Comparison of ENCODE assay signal across 26 cellular contexts in genomic region chr14:77659822-77660221, GRCh38. TPM values are rescaled to one million over a fixed set of nuclear protein-coding genes. Genes with fewer than 3 reads are reported as not detected.
A peak's percentile ranks its signal among the peaks of the same experiment; 100 is the strongest.
DNase-seq lines count a peak whose midpoint lies in the region; ATAC-seq, FAIRE-seq and TF ChIP-seq lines count a peak whose summit lies in the region.
"Had no signal": no experiment of that assay in that cellular context is flagged by ENCODE, and none has a peak within 500 bp of the region (broad histone marks: within the 10 kb centered on the region; RNA-seq: fewer than 3 reads in every experiment).

No MANE protein-coding gene starts in this region.

- H3K4ac ChIP-seq in mesenchymal stem cell (ENCODE audit: low read depth in 1 of 2, low read length in 2 of 2) = no peak overlapping the region

- H3K36me3 ChIP-seq in right lobe of liver (no peaks in the 10 kb centered on the region), HepG2 (replicated peaks in 1 of 2; ENCODE audit: control insufficient read depth in 1 of 2, insufficient read depth in 2 of 2, low read length in 2 of 2) (no peaks in the 10 kb centered on the region), mesenchymal stem cell (ENCODE audit: control insufficient read depth in 1 of 2, insufficient read depth in 2 of 2, low read depth in 1 of 2, low read length in 2 of 2) (no peaks in the 10 kb centered on the region)
- H3K36me3 ChIP-seq: HAP-1, vagina had no signal

- H3K79me2 ChIP-seq in HepG2 (ENCODE audit: insufficient read depth, low read length) = no peaks in the 10 kb centered on the region
- H3K79me2 ChIP-seq: parathyroid adenoma had no signal

- no peak overlapping the region for H4K91ac ChIP-seq in mesenchymal stem cell (ENCODE audit: low read length)

- no peaks in the 10 kb centered on the region for H3K79me1 ChIP-seq in mesenchymal stem cell (replicated peaks; ENCODE audit: low read length, poor library complexity, severe bottlenecking)

- no peaks in the 10 kb centered on the region for H3K36me3 Mint-ChIP-seq in T-helper 2 cell treated with Interferon-gamma antibody and Interleukin-4, amounts not matched to agents 5 μg/mL and 100 μg/mL, for 36 hours (ENCODE audit: low read depth)

- no peak for TF ChIP-seq CTCF in right lobe of liver (IDR thresholded peaks at IDR 0.05)
- no peak for TF ChIP-seq CTCF in HepG2 (CRISPR knock-in tag; IDR thresholded peaks at IDR 0.05)
- TF ChIP-seq CTCF in omental fat pad (IDR thresholded peaks at IDR 0.05) = no peak

- H3K4me3 Mint-ChIP-seq in T-helper 2 cell treated with Interferon-gamma antibody and Interleukin-4, amounts not matched to agents 5 μg/mL and 100 μg/mL, for 36 hours = no peak overlapping the region
- H3K4me3 Mint-ChIP-seq: activated CD4-positive, alpha-beta T cell treated with anti-CD3 and anti-CD28 coated beads, Interleukin-2, amount 10 ng/mL, durations not matched to agents 7 days and 5 days; CD4-positive, alpha-beta T cell; central memory CD8-positive, alpha-beta T cell had no signal

- no peak overlapping the region for H3K23ac ChIP-seq in mesenchymal stem cell (ENCODE audit: low read length in 2 of 2)

- peak in 3 of 4 donors; percentile 36 to 41 (median 38) for ATAC-seq in right lobe of liver
- no peak for ATAC-seq in HepG2
- ATAC-seq in omental fat pad (ENCODE audit: low FRiP score) = no peak
- no peak for ATAC-seq in GM21737 (IDR thresholded peaks at IDR 0.05; ENCODE audit: unreplicated experiment)
- no peak for ATAC-seq in GM19455 (IDR thresholded peaks at IDR 0.05; ENCODE audit: unreplicated experiment)
- ATAC-seq: A549, SK-N-SH treated with all-trans-retinoic acid at 6 μM for 48 hours had no signal

- H2BK15ac ChIP-seq in mesenchymal stem cell (ENCODE audit: low read depth, poor library complexity, severe bottlenecking) = no peak overlapping the region

- in situ Hi-C loops in HepG2 (cut with HindIII; ENCODE audit: extremely low pct_ligation_motif_present, low pct_unique_long_range_greater_than_20kb) = loop anchor here (5.0 kb wide), 2 partner anchors 47 to 157 kb away; partner anchors contain the start of genes ALKBH1 and SLIRP

- no peak overlapping the region for H2BK12ac ChIP-seq in mesenchymal stem cell (ENCODE audit: low read length in 2 of 2)

- H3K27ac ChIP-seq in right lobe of liver (no peak overlapping the region), HepG2 (ENCODE audit: extremely low read length, insufficient read depth, low read length) (no peak overlapping the region), mesenchymal stem cell (ENCODE audit: low read length, poor library complexity, severe bottlenecking) (no peak overlapping the region)
- H3K27ac ChIP-seq: A549, parathyroid adenoma, vagina had no signal

- no peak for FAIRE-seq in HepG2 (lab: Jason Lieb, UNC)
- FAIRE-seq: A549, RCC 7860, TTC549 had no signal

- 57% methylated on average over 2 of the region's 2 CpGs for WGBS in right lobe of liver (ENCODE audit: insufficient coverage, low coverage, low lambda C conversion rate, missing lambda C conversion rate)
- 0% methylated on average over 2 of the region's 2 CpGs for WGBS in HepG2 (ENCODE audit: low lambda C conversion rate)
- WGBS in mesenchymal stem cell = 80% methylated on average over 1 of the region's 2 CpGs

- intact Hi-C loops in right lobe of liver (cut with DNase I) (loop anchor here in 1 of 2 donors (10.0 kb wide), 1 partner anchor 165 kb away; no protein-coding TSS in a partner anchor), HepG2 (cut with micrococcal nuclease; ENCODE audit: unreplicated experiment) (no loop called here)

- BruUV-seq in HepG2 (replicated peaks; lab: Mats Ljungman, UMichigan) = no TSS peak

- H4K20me1 ChIP-seq in HepG2 (ENCODE audit: insufficient read depth, low read length) = no peaks in the 10 kb centered on the region

- CTCF ChIA-PET in HepG2 (lab: Yijun Ruan, JAX; ENCODE audit: low intra/inter-chr PET ratio, low total read pairs) = no interaction called here

- H3K4me2 ChIP-seq in HepG2 (ENCODE audit: low read depth, low read length) (no peak overlapping the region), mesenchymal stem cell (ENCODE audit: low read length, poor library complexity, severe bottlenecking) (no peak overlapping the region)
- H3K4me2 ChIP-seq: A549 had no signal

- H3K4me1 ChIP-seq in right lobe of liver (no peaks in the 10 kb centered on the region), HepG2 (ENCODE audit: insufficient read depth, low read length) (peaks cover 17% of the 10 kb centered on the region), mesenchymal stem cell (ENCODE audit: control insufficient read depth, insufficient read depth, low read depth, low read length) (peaks cover 4% of the 10 kb centered on the region)
- H3K4me1 ChIP-seq: A549, parathyroid adenoma, vagina had no signal

- TF ChIP-seq EP300 in HepG2 (IDR thresholded peaks at IDR 0.05; ENCODE audit: low read depth in 2 of 2, low read length in 2 of 2) (no peak), HepG2 (CRISPR knock-in tag; IDR thresholded peaks at IDR 0.05; ENCODE audit: borderline replicate concordance) (no peak)

- H3K14ac ChIP-seq in mesenchymal stem cell (ENCODE audit: low read length in 2 of 2) = no peak overlapping the region

- H3K27ac Mint-ChIP-seq in T-helper 2 cell treated with Interferon-gamma antibody and Interleukin-4, amounts not matched to agents 5 μg/mL and 100 μg/mL, for 36 hours = no peak overlapping the region
- H3K27ac Mint-ChIP-seq: activated CD4-positive, alpha-beta T cell treated with anti-CD3 and anti-CD28 coated beads, Interleukin-2, amount 10 ng/mL, durations not matched to agents 7 days and 5 days; CD4-positive, alpha-beta T cell had no signal

- POLR2A ChIA-PET in HepG2 (lab: Yijun Ruan, JAX) = no interaction called here

- H3K9ac ChIP-seq in HepG2 (ENCODE audit: insufficient read depth, low read depth, low read length) = no peak overlapping the region
- H3K9ac ChIP-seq in mesenchymal stem cell (ENCODE audit: low read length) = no peak overlapping the region
- H3K9ac ChIP-seq: parathyroid adenoma had no signal

- H3K9me3 ChIP-seq in right lobe of liver (no peaks in the 10 kb centered on the region), HepG2 (ENCODE audit: low read length) (no peaks in the 10 kb centered on the region), mesenchymal stem cell (ENCODE audit: control insufficient read depth, low read length) (no peaks in the 10 kb centered on the region)
- H3K9me3 ChIP-seq: A549, HAP-1, vagina had no signal

- no peak overlapping the region for H3K4me3 ChIP-seq in right lobe of liver
- no peak overlapping the region for H3K4me3 ChIP-seq in HepG2 (replicated peaks in 1 of 3; ENCODE audit: insufficient read depth in 1 of 3, low read depth in 2 of 3, low read length in 3 of 3)
- H3K4me3 ChIP-seq in mesenchymal stem cell (ENCODE audit: insufficient read depth in 1 of 2, low read depth in 1 of 2, low read length in 2 of 2) = no peak overlapping the region
- H3K4me3 ChIP-seq: A549, HAP-1, skin epidermis, vagina had no signal

- H3K9me3 Mint-ChIP-seq in T-helper 2 cell treated with Interferon-gamma antibody and Interleukin-4, amounts not matched to agents 5 μg/mL and 100 μg/mL, for 36 hours = no peaks in the 10 kb centered on the region
- H3K9me3 Mint-ChIP-seq: activated CD4-positive, alpha-beta T cell treated with anti-CD3 and anti-CD28 coated beads, Interleukin-2, amount 10 ng/mL, durations not matched to agents 7 days and 5 days; CD4-positive, alpha-beta T cell; central memory CD8-positive, alpha-beta T cell had no signal

- H3K27me3 Mint-ChIP-seq in T-helper 2 cell treated with Interferon-gamma antibody and Interleukin-4, amounts not matched to agents 5 μg/mL and 100 μg/mL, for 36 hours (ENCODE audit: low read depth) = no peaks in the 10 kb centered on the region
- H3K27me3 Mint-ChIP-seq: activated CD4-positive, alpha-beta T cell treated with anti-CD3 and anti-CD28 coated beads, Interleukin-2, amount 10 ng/mL, durations not matched to agents 7 days and 5 days; CD4-positive, alpha-beta T cell; central memory CD8-positive, alpha-beta T cell had no signal

- TF ChIP-seq RAD21 in HepG2 (CRISPR knock-in tag; IDR thresholded peaks at IDR 0.05) = no peak

- H2AK5ac ChIP-seq in mesenchymal stem cell (ENCODE audit: low read length, severe bottlenecking) = no peak overlapping the region

- H4K8ac ChIP-seq in mesenchymal stem cell (ENCODE audit: low read length) = no peak overlapping the region

- H3K4me1 Mint-ChIP-seq in T-helper 2 cell treated with Interferon-gamma antibody and Interleukin-4, amounts not matched to agents 5 μg/mL and 100 μg/mL, for 36 hours (ENCODE audit: low read depth) = peaks cover 2% of the 10 kb centered on the region

- no peak overlapping the region for H2AFZ ChIP-seq in HepG2 (ENCODE audit: low read length)
- no peak overlapping the region for H2AFZ ChIP-seq in mesenchymal stem cell (ENCODE audit: low read depth, low read length)
- H2AFZ ChIP-seq: parathyroid adenoma had no signal

- H2BK120ac ChIP-seq in mesenchymal stem cell (ENCODE audit: low read depth, low read length) = no peak overlapping the region

- no peak for DNase-seq in right lobe of liver
- DNase-seq in HepG2 (ENCODE audit: low spot score) = no peak
- DNase-seq in amniotic epithelial cell (ENCODE audit: low read depth) = peak; percentile 46
- peak; percentile 65 for DNase-seq in mesenchymal stem cell
- no peak for DNase-seq in T-helper 2 cell treated with Interferon-gamma antibody and Interleukin-4, amounts not matched to agents 5 μg/mL and 100 μg/mL, for 36 hours (ENCODE audit: low spot score)
- no peak for DNase-seq in omental fat pad (ENCODE audit: low spot score)
- DNase-seq: activated CD4-positive, alpha-beta T cell treated with anti-CD3 and anti-CD28 coated beads, Interleukin-2, amount 10 ng/mL, durations not matched to agents 7 days and 5 days; amniotic stem cell; CD4-positive, alpha-beta T cell; effector CD4-positive, alpha-beta T cell; GF-D8; glutamatergic neuron; NCI-H1436 treated with DMSO at 0.1 percent for 48 hours; NCI-H82; stimulated activated CD4-positive, alpha-beta T cell treated with anti-CD3 and anti-CD28 coated beads, Interleukin-2, amount 100 ng/mL, for 48 hours had no signal

- no peak overlapping the region for H3K18ac ChIP-seq in mesenchymal stem cell (ENCODE audit: low read depth in 1 of 2, low read length in 2 of 2)

- TF ChIP-seq POLR2A in right lobe of liver (IDR thresholded peaks at IDR 0.05) (no peak), HepG2 (IDR thresholded peaks at IDR 0.05; ENCODE audit: insufficient read depth in 1 of 2, low read depth in 2 of 2, low read length in 2 of 2) (no peak)

- no peak overlapping the region for H2BK5ac ChIP-seq in mesenchymal stem cell (ENCODE audit: low read depth, low read length, poor library complexity, severe bottlenecking)

- H3K27me3 ChIP-seq in right lobe of liver (no peaks in the 10 kb centered on the region), HepG2 (ENCODE audit: control insufficient read depth in 1 of 2, insufficient read depth in 2 of 2, low read length in 2 of 2) (no peaks in the 10 kb centered on the region; a peak in 1 of 5 replicates), mesenchymal stem cell (ENCODE audit: control insufficient read depth in 1 of 2, insufficient read depth in 1 of 2, low read length in 2 of 2) (peaks cover 0 to 5% of the 10 kb centered on the region in 2 experiments)
- H3K27me3 ChIP-seq: vagina had no signal

RNA-seq across cellular contexts. Expression of gene SPTLC2, which starts 43.4 kb away (rescaled TPM):
- total RNA-seq in right lobe of liver = 10 to 100 TPM in 3 of 6 experiments, 1 to 10 TPM in 3; 5.9 to 16.4 (median 10.7) TPM
- total RNA-seq in HepG2 (2016; rRNA removed; fragmentation: Illumina TruSeq; extraction: Trizol) = 15.1 and 17.5 TPM in 2 replicates
- 2.4 and 4.6 TPM in 2 replicates for total RNA-seq in HepG2 (2016; cell fraction: cytosol; rRNA removed; fragmentation: Illumina TruSeq; extraction: Trizol; ENCODE audit: low read depth)
- 11.9 and 16.4 TPM in 2 replicates for total RNA-seq in HepG2 (2016; cell fraction: insoluble cytoplasmic fraction; rRNA removed; fragmentation: Illumina TruSeq; extraction: Trizol)
- 3.3 and 3.6 TPM in 2 replicates for total RNA-seq in HepG2 (2016; cell fraction: membrane; rRNA removed; fragmentation: Illumina TruSeq; extraction: Trizol)
- 21.8 and 22.9 TPM in 2 replicates for total RNA-seq in HepG2 (2016; cell fraction: nucleus; rRNA removed; fragmentation: Illumina TruSeq; extraction: Trizol)
- polyA plus RNA-seq in HepG2 (2011; rRNA removed) = 11.2 and 17.4 TPM in 2 replicates
- 7.6 and 8.0 TPM in 2 replicates for polyA plus RNA-seq in HepG2 (2011; cell fraction: cytosol; rRNA removed)
- 2.6 and 4.9 TPM in 2 replicates for polyA plus RNA-seq in HepG2 (2011; cell fraction: nucleus; rRNA removed)
- 10.4 and 11.4 TPM in 2 replicates for polyA plus RNA-seq in HepG2 (2012)
- 0.88 and 1.1 TPM in 2 replicates for polyA plus RNA-seq in HepG2 (2016; cell fraction: cytosol; fragmentation: Illumina TruSeq; extraction: Trizol; ENCODE audit: low read depth)
- polyA plus RNA-seq in HepG2 (2016; cell fraction: insoluble cytoplasmic fraction; fragmentation: Illumina TruSeq; extraction: Trizol; ENCODE audit: low read depth) = 7.2 and 8.9 TPM in 2 replicates
- 1.3 and 2.0 TPM in 2 replicates for polyA plus RNA-seq in HepG2 (2016; cell fraction: membrane; fragmentation: Illumina TruSeq; extraction: Trizol; ENCODE audit: low read depth)
- 19.4 and 29.7 TPM in 2 replicates for polyA plus RNA-seq in HepG2 (2016; cell fraction: nucleus; fragmentation: Illumina TruSeq; extraction: Trizol; ENCODE audit: insufficient read depth, low read depth)
- 8.2 and 23.4 TPM in 2 replicates for polyA minus RNA-seq in HepG2 (2011; rRNA and poly(A)+ RNA removed; ENCODE audit: low replicate concordance)
- polyA minus RNA-seq in HepG2 (2011; cell fraction: cytosol; rRNA and poly(A)+ RNA removed) = 8.0 and 18.2 TPM in 2 replicates
- polyA minus RNA-seq in HepG2 (2011; cell fraction: nucleus; rRNA and poly(A)+ RNA removed) = 9.4 and 11.9 TPM in 2 replicates
- polyA plus RNA-seq in mesenchymal stem cell (2013, experiment 1 of 2) = 16.1 TPM
- 15.5 TPM for polyA plus RNA-seq in mesenchymal stem cell (2013, experiment 2 of 2)
- total RNA-seq in omental fat pad = 10 to 100 TPM; 23.5 to 73.6 (median 52.3) TPM

RNA-seq across cellular contexts. Expression of gene ALKBH1, which starts 48.0 kb away (rescaled TPM):
- 1 to 10 TPM; 4.9 to 7.1 (median 5.5) TPM for total RNA-seq in right lobe of liver
- 14.3 and 14.5 TPM in 2 replicates for total RNA-seq in HepG2 (2016; rRNA removed; fragmentation: Illumina TruSeq; extraction: Trizol)
- total RNA-seq in HepG2 (2016; cell fraction: cytosol; rRNA removed; fragmentation: Illumina TruSeq; extraction: Trizol; ENCODE audit: low read depth) = 3.9 and 4.2 TPM in 2 replicates
- 12.6 and 16.1 TPM in 2 replicates for total RNA-seq in HepG2 (2016; cell fraction: insoluble cytoplasmic fraction; rRNA removed; fragmentation: Illumina TruSeq; extraction: Trizol)
- total RNA-seq in HepG2 (2016; cell fraction: membrane; rRNA removed; fragmentation: Illumina TruSeq; extraction: Trizol) = 6.2 and 7.1 TPM in 2 replicates
- total RNA-seq in HepG2 (2016; cell fraction: nucleus; rRNA removed; fragmentation: Illumina TruSeq; extraction: Trizol) = 6.4 and 6.5 TPM in 2 replicates
- polyA plus RNA-seq in HepG2 (2011; rRNA removed) = 11.1 and 12.5 TPM in 2 replicates
- polyA plus RNA-seq in HepG2 (2011; cell fraction: cytosol; rRNA removed) = 8.6 and 10.6 TPM in 2 replicates
- 6.2 and 6.7 TPM in 2 replicates for polyA plus RNA-seq in HepG2 (2011; cell fraction: nucleus; rRNA removed)
- polyA plus RNA-seq in HepG2 (2012) = 6.9 and 7.3 TPM in 2 replicates
- polyA plus RNA-seq in HepG2 (2016; cell fraction: cytosol; fragmentation: Illumina TruSeq; extraction: Trizol; ENCODE audit: low read depth) = 1.6 and 2.1 TPM in 2 replicates
- polyA plus RNA-seq in HepG2 (2016; cell fraction: insoluble cytoplasmic fraction; fragmentation: Illumina TruSeq; extraction: Trizol; ENCODE audit: low read depth) = 17.8 and 17.9 TPM in 2 replicates
- polyA plus RNA-seq in HepG2 (2016; cell fraction: membrane; fragmentation: Illumina TruSeq; extraction: Trizol; ENCODE audit: low read depth) = 2.7 and 3.2 TPM in 2 replicates
- 11.7 and 12.0 TPM in 2 replicates for polyA plus RNA-seq in HepG2 (2016; cell fraction: nucleus; fragmentation: Illumina TruSeq; extraction: Trizol; ENCODE audit: insufficient read depth, low read depth)
- polyA minus RNA-seq in HepG2 (2011; rRNA and poly(A)+ RNA removed; ENCODE audit: low replicate concordance) = 12.8 and 19.7 TPM in 2 replicates
- polyA minus RNA-seq in HepG2 (2011; cell fraction: cytosol; rRNA and poly(A)+ RNA removed) = 7.4 and 7.7 TPM in 2 replicates
- 7.6 and 11.6 TPM in 2 replicates for polyA minus RNA-seq in HepG2 (2011; cell fraction: nucleus; rRNA and poly(A)+ RNA removed)
- polyA plus RNA-seq in mesenchymal stem cell (2013, experiment 1 of 2) = 8.6 TPM
- polyA plus RNA-seq in mesenchymal stem cell (2013, experiment 2 of 2) = 8.4 TPM
- 10 to 100 TPM in 3 of 4 donors, 1 to 10 TPM in 1; 6.9 to 13.6 (median 10.6) TPM for total RNA-seq in omental fat pad

RNA-seq across cellular contexts. Expression of gene SLIRP, which starts 48.1 kb away (rescaled TPM):
- total RNA-seq in right lobe of liver (100 to 1,000 TPM in 2 of 6 experiments, 10 to 100 TPM in 4; 51.3 to 214 (median 60.6) TPM), HepG2 (2016; rRNA removed; fragmentation: Illumina TruSeq; extraction: Trizol) (548 and 656 TPM in 2 replicates), omental fat pad (100 to 1,000 TPM; 117 to 155 (median 140) TPM)
- 191 and 199 TPM in 2 replicates for total RNA-seq in HepG2 (2016; cell fraction: cytosol; rRNA removed; fragmentation: Illumina TruSeq; extraction: Trizol; ENCODE audit: low read depth)
- total RNA-seq in HepG2 (2016; cell fraction: insoluble cytoplasmic fraction; rRNA removed; fragmentation: Illumina TruSeq; extraction: Trizol) = 524 and 730 TPM in 2 replicates
- 218 and 228 TPM in 2 replicates for total RNA-seq in HepG2 (2016; cell fraction: membrane; rRNA removed; fragmentation: Illumina TruSeq; extraction: Trizol)
- 193 and 196 TPM in 2 replicates for total RNA-seq in HepG2 (2016; cell fraction: nucleus; rRNA removed; fragmentation: Illumina TruSeq; extraction: Trizol)
- polyA plus RNA-seq in HepG2 (2011; rRNA removed) = 210 and 281 TPM in 2 replicates
- polyA plus RNA-seq in HepG2 (2011; cell fraction: cytosol; rRNA removed) = 140 and 189 TPM in 2 replicates
- 37.4 and 61.1 TPM in 2 replicates for polyA plus RNA-seq in HepG2 (2011; cell fraction: nucleus; rRNA removed)
- 209 and 256 TPM in 2 replicates for polyA plus RNA-seq in HepG2 (2012)
- 146 and 163 TPM in 2 replicates for polyA plus RNA-seq in HepG2 (2016; cell fraction: cytosol; fragmentation: Illumina TruSeq; extraction: Trizol; ENCODE audit: low read depth)
- polyA plus RNA-seq in HepG2 (2016; cell fraction: insoluble cytoplasmic fraction; fragmentation: Illumina TruSeq; extraction: Trizol; ENCODE audit: low read depth) = 446 and 490 TPM in 2 replicates
- polyA plus RNA-seq in HepG2 (2016; cell fraction: membrane; fragmentation: Illumina TruSeq; extraction: Trizol; ENCODE audit: low read depth) = 133 and 135 TPM in 2 replicates
- polyA plus RNA-seq in HepG2 (2016; cell fraction: nucleus; fragmentation: Illumina TruSeq; extraction: Trizol; ENCODE audit: insufficient read depth, low read depth) = 217 TPM in 2 replicates
- polyA minus RNA-seq in HepG2 (2011; rRNA and poly(A)+ RNA removed; ENCODE audit: low replicate concordance) = 34.7 and 77.7 TPM in 2 replicates
- polyA minus RNA-seq in HepG2 (2011; cell fraction: cytosol; rRNA and poly(A)+ RNA removed) = 17.7 and 26.8 TPM in 2 replicates
- 27.0 and 27.2 TPM in 2 replicates for polyA minus RNA-seq in HepG2 (2011; cell fraction: nucleus; rRNA and poly(A)+ RNA removed)
- 411 TPM for polyA plus RNA-seq in mesenchymal stem cell (2013, experiment 1 of 2)
- 403 TPM for polyA plus RNA-seq in mesenchymal stem cell (2013, experiment 2 of 2)

Comparison
In these comparisons a context has a peak if more than half of its experiments do, and no peak if none do; other contexts are left out.
1. ATAC-seq: peak in right lobe of liver (3 of 4); none in HepG2 (single experiment), omental fat pad (single experiment), GM21737 (single experiment) and GM19455 (single experiment).
2. DNase-seq: peak in amniotic epithelial cell (single experiment) and mesenchymal stem cell (single experiment); none in right lobe of liver (0 of 3), HepG2 (single experiment), T-helper 2 cell treated with Interferon-gamma antibody and Interleukin-4, amounts not matched to agents 5 μg/mL and 100 μg/mL, for 36 hours (single experiment) and omental fat pad (single experiment).